1 cellular context compared by ENCODE assay signal in the genomic region with DNA sequence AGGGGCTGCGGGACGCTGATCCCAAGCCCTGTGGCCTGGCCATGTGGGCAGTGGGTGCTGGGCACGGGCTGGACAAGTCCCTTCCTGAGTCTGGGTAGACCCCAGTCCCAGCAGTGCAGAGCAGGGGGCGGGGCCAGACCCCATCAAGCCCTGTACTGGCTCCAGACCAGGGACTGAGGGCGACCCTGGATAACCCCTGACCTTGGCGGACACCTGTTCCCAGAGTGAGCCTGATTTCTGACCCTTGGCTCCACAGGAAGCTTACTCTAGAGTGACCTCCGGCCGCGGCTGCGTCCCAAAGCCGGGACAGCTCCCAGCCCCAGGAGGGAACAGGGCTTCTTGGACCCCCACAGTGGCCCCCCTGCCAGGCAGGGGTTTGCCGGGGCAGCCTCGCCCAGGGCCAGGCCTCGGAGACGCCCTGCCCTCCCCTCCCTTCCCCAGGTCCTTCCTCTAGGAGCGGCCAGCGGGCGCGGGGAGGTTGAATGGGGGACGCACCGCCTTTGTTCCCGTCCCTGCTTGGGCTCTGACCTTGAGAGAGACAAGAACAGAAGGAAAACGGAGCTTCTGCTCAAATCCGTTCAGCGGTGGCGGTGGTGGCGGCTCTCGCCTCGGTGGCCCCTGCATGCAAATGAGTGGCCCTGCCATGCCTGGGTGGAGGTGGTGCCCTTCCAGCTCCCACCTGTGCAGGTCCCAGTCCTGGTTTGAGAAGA.
TF ChIP-seq lines count a peak whose summit lies in the region.

No MANE protein-coding gene starts in this region.

TF ChIP-seq in H1, 55 proteins besides CTCF, POLR2A, EP300 and RAD21:
- TF ChIP-seq CHD2 (IDR thresholded peaks at IDR 0.05; ENCODE audit: low read length): no peak
- TF ChIP-seq BRCA1 (IDR thresholded peaks at IDR 0.05; ENCODE audit: low read depth, low read length): no peak
- TF ChIP-seq SP4 (IDR thresholded peaks at IDR 0.05; ENCODE audit: low read length): no peak
- TF ChIP-seq ASH2L (IDR thresholded peaks at IDR 0.05; ENCODE audit: low read length): no peak
- no peak for TF ChIP-seq RBBP5 (IDR thresholded peaks at IDR 0.05; ENCODE audit: borderline replicate concordance, low read depth, low read length)
- TF ChIP-seq TAF7 (optimal IDR thresholded peaks at IDR 0.05; ENCODE audit: borderline replicate concordance, low read depth, low read length): no peak
- no peak for TF ChIP-seq SIX5 (IDR thresholded peaks at IDR 0.05; ENCODE audit: low read depth, low read length)
- TF ChIP-seq CEBPB (IDR thresholded peaks at IDR 0.05; ENCODE audit: low read depth, low read length): no peak
- TF ChIP-seq, protein P1, sequence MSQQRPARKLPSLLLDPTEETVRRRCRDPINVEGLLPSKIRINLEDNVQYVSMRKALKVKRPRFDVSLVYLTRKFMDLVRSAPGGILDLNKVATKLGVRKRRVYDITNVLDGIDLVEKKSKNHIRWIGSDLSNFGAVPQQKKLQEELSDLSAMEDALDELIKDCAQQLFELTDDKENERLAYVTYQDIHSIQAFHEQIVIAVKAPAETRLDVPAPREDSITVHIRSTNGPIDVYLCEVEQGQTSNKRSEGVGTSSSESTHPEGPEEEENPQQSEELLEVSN (IDR thresholded peaks at IDR 0.05): no peak
- TF ChIP-seq KDM4A (IDR thresholded peaks at IDR 0.05; ENCODE audit: low read depth, low read length, severe bottlenecking): no peak
- no peak for TF ChIP-seq RFX5 (IDR thresholded peaks at IDR 0.05; ENCODE audit: borderline replicate concordance, low read depth, low read length)
- no peak for TF ChIP-seq YY1 (IDR thresholded peaks at IDR 0.05; ENCODE audit: low read depth, low read length)
- no peak for TF ChIP-seq PHF8 (conservative IDR thresholded peaks at IDR 0.05; ENCODE audit: low read depth, low read length)
- TF ChIP-seq CHD1 (IDR thresholded peaks at IDR 0.05; ENCODE audit: low read depth, low read length): no peak
- TF ChIP-seq EZH2 (IDR thresholded peaks at IDR 0.05; ENCODE audit: low read depth, low read length, severe bottlenecking): no peak
